In genomic region chr4:20554134-20554533, GRCh38 we compare ENCODE assay signal across 12 cellular contexts.
DNase-seq lines count a peak whose midpoint lies in the region; ATAC-seq and TF ChIP-seq lines count a peak whose summit lies in the region.
"Had no signal": no experiment of that assay in that cellular context is flagged by ENCODE, and none has a peak within 500 bp of the region (broad histone marks: within the 10 kb centered on the region; RNA-seq: fewer than 3 reads in every experiment).

No MANE protein-coding gene starts in this region.

- ATAC-seq in foreskin keratinocyte (peak; percentile 90), T-helper 17 cell (no peak)

- in situ Hi-C loops in mammary epithelial cell (cut with MboI; ENCODE audit: low sequenced_read_pairs in 2 of 2) = no loop called here

- CTCF ChIA-PET in RWPE1 (lab: Yijun Ruan, JAX) = no interaction called here
- CTCF ChIA-PET in mammary epithelial cell (lab: Charles Lee; ENCODE audit: low non-redundant PET) = no interaction called here

- TF ChIP-seq CTCF in RWPE1 (conservative IDR thresholded peaks at IDR 0.05; ENCODE audit: low read depth) = no peak
- no peak for TF ChIP-seq CTCF in mammary epithelial cell (conservative IDR thresholded peaks at IDR 0.05 in 1 of 2, IDR thresholded peaks at IDR 0.05 in 1 of 2; ENCODE audit: extremely low read depth in 1 of 2, insufficient read depth in 1 of 2, low read depth in 1 of 2, low read length in 2 of 2)
- TF ChIP-seq CTCF in foreskin keratinocyte (conservative IDR thresholded peaks at IDR 0.05) = no peak
- TF ChIP-seq CTCF in tibial nerve (IDR thresholded peaks at IDR 0.05) = no peak

- H3K27me3 Mint-ChIP-seq in T-helper 17 cell = peaks cover 12% of the 10 kb centered on the region
- H3K27me3 Mint-ChIP-seq: CD4-positive, alpha-beta T cell had no signal

- no peaks in the 10 kb centered on the region for H3K79me2 ChIP-seq in mammary epithelial cell (ENCODE audit: insufficient read depth, low read length)

- no peaks in the 10 kb centered on the region for H3K4me1 Mint-ChIP-seq in T-helper 17 cell

- POLR2A ChIA-PET in RWPE1 (lab: Yijun Ruan, JAX; ENCODE audit: low non-redundant PET) = no interaction called here

- peak overlapping the region; percentile 89 for H2AFZ ChIP-seq in mammary epithelial cell (ENCODE audit: low read depth, low read length)

- no peak overlapping the region for H3K9ac ChIP-seq in mammary epithelial cell (ENCODE audit: insufficient read depth, low read length)

- H3K27me3 ChIP-seq in mammary epithelial cell (ENCODE audit: insufficient read depth, low read length) (no peaks in the 10 kb centered on the region), foreskin keratinocyte (no peaks in the 10 kb centered on the region), tibial nerve (no peaks in the 10 kb centered on the region)

- no peak for TF ChIP-seq POLR2A in tibial nerve (IDR thresholded peaks at IDR 0.05)

- no peak overlapping the region for H3K27ac Mint-ChIP-seq in T-helper 17 cell
- H3K27ac Mint-ChIP-seq: CD4-positive, alpha-beta T cell; H9 had no signal

- WGBS in mammary epithelial cell (ENCODE audit: low coverage, missing lambda C conversion rate) = 0% methylated on average over 1 of the region's 2 CpGs
- WGBS in tibial nerve, 2 donors = 83 to 85% methylated on average over 2 of the region's 2 CpGs

- peaks cover 7% of the 10 kb centered on the region for H3K4me1 ChIP-seq in mammary epithelial cell (ENCODE audit: insufficient read depth, low read length)
- H3K4me1 ChIP-seq in foreskin keratinocyte = peaks cover 7% of the 10 kb centered on the region
- H3K4me1 ChIP-seq in tibial nerve = no peaks in the 10 kb centered on the region
- H3K4me1 ChIP-seq: Caco-2 had no signal

- BruUV-seq in mammary epithelial cell (replicated peaks; lab: Mats Ljungman, UMichigan) = no TSS peak

- intact Hi-C loops in mammary epithelial cell (cut with micrococcal nuclease) = no loop called here

- no peak for TF ChIP-seq EP300 in tibial nerve (IDR thresholded peaks at IDR 0.05)

- dilution Hi-C loops in mammary epithelial cell (cut with HindIII; ENCODE audit: low sequenced_read_pairs) = no loop called here

- peak; percentile 4 for DNase-seq in RWPE1 (ENCODE audit: low spot score)
- peak; percentile 52 for DNase-seq in mammary epithelial cell
- DNase-seq in foreskin keratinocyte = peak; percentile 57 to 79
- no peak for DNase-seq in tibial nerve (ENCODE audit: low spot score in 2 of 2)
- DNase-seq in T-helper 17 cell = no peak
- DNase-seq in stimulated activated naive CD4-positive, alpha-beta T cell treated with Interleukin-2 at 50 U/mL for 16 hours (lab: John Stamatoyannopoulos, UW) = no peak
- DNase-seq: ACHN; AML-193; Caco-2; CD4-positive, alpha-beta T cell; H9 had no signal

- no peak overlapping the region for H3K4me3 Mint-ChIP-seq in T-helper 17 cell
- H3K4me3 Mint-ChIP-seq: CD4-positive, alpha-beta T cell; H9 had no signal

- H3K4me2 ChIP-seq in mammary epithelial cell (ENCODE audit: insufficient read depth, low read depth, low read length) = peak overlapping the region; percentile 49

- H3K27ac ChIP-seq in RWPE1 (no peak overlapping the region), mammary epithelial cell (ENCODE audit: insufficient read depth, low read depth, low read length) (no peak overlapping the region), foreskin keratinocyte (no peak overlapping the region), tibial nerve (no peak overlapping the region)
- H3K27ac ChIP-seq: C4-2B had no signal

- H3K36me3 Mint-ChIP-seq in T-helper 17 cell (ENCODE audit: low read depth) = no peaks in the 10 kb centered on the region

- H3K4me3 ChIP-seq in mammary epithelial cell (replicated peaks in 1 of 3; ENCODE audit: insufficient read depth in 1 of 3, low read depth in 2 of 3, low read length in 3 of 3) (no peak overlapping the region), tibial nerve (no peak overlapping the region)

- H3K9me3 ChIP-seq in mammary epithelial cell (replicated peaks; ENCODE audit: insufficient read depth, low read length) (no peaks in the 10 kb centered on the region), tibial nerve (no peaks in the 10 kb centered on the region), T-helper 17 cell (ENCODE audit: control insufficient read depth, low read length, poor library complexity, severe bottlenecking) (no peaks in the 10 kb centered on the region)
- H3K9me3 ChIP-seq: Caco-2 had no signal

- H3K36me3 ChIP-seq in mammary epithelial cell (ENCODE audit: insufficient read depth, low read length) (no peaks in the 10 kb centered on the region), tibial nerve (peaks cover 0 to 26% (median 0%) of the 10 kb centered on the region in 3 donors)

- no peaks in the 10 kb centered on the region for H4K20me1 ChIP-seq in mammary epithelial cell (ENCODE audit: insufficient read depth, low read length)

Comparison
In these comparisons a context has a peak if more than half of its experiments do, and no peak if none do; other contexts are left out.
1. DNase-seq: peak in RWPE1 (single experiment), mammary epithelial cell (single experiment) and foreskin keratinocyte (2 of 2); none in tibial nerve (0 of 2), T-helper 17 cell (0 of 3) and stimulated activated naive CD4-positive, alpha-beta T cell treated with Interleukin-2 at 50 U/mL for 16 hours (single experiment).